Comparison of ENCODE assay signal across 8 cellular contexts in the genomic region with DNA sequence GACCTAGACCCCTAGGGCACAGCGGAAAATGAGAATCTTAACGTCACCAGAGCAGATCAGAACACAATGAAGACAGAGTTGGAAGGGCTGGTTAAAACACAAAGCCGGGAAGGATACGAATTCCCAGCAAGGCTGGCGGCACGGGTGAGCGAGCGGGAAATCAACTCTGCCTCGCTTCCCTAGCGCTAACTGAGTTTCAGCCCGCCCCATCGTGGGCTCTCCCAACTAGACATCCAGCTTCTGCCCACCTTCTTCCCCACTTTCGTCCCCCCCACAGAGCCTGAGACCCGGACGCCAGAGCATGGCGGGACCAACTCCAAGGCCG. TPM values are rescaled to one million over a fixed set of nuclear protein-coding genes. Genes with fewer than 3 reads are reported as not detected.
DNase-seq lines count a peak whose midpoint lies in the region; ATAC-seq, FAIRE-seq and TF ChIP-seq lines count a peak whose summit lies in the region.

No MANE protein-coding gene starts in this region.

- no peak for TF ChIP-seq CTCF in pancreas (IDR thresholded peaks at IDR 0.05)

- H3K9me3 ChIP-seq in ES-I3 (ENCODE audit: control insufficient read depth, insufficient read depth, low read length): peaks cover 5% of the 10 kb centered on the region; the same call in 1 of the 2 replicates
- H3K9me3 ChIP-seq in pancreas: no peaks in the 10 kb centered on the region

- H3K27me3 ChIP-seq in pancreas: no peaks in the 10 kb centered on the region

- H3K9ac ChIP-seq in ES-I3 (ENCODE audit: low read depth, low read length): peak overlapping the region; percentile 96

- peaks cover 7% of the 10 kb centered on the region for H3K36me3 ChIP-seq in ES-I3 (ENCODE audit: insufficient read depth, low read length)
- H3K36me3 ChIP-seq in pancreas: no peaks in the 10 kb centered on the region

- DNase-seq in OCI-M1 (lab: John Stamatoyannopoulos, UW) (peak; percentile 59), pancreas (no peak), Kasumi-1 (lab: John Stamatoyannopoulos, UW) (no peak), AML-193 (lab: John Stamatoyannopoulos, UW) (no peak)
- DNase-seq in stimulated activated CD4-positive, alpha-beta T cell treated with anti-CD3 and anti-CD28 coated beads, Interleukin-4, amount 100 ng/mL, for 1 hour: no peak

- ATAC-seq in esophagus mucosa (peak; percentile 5), pancreas (peak in 1 of 4 donors; percentile 17), GM18867 (IDR thresholded peaks at IDR 0.05; ENCODE audit: unreplicated experiment) (no peak)

- FAIRE-seq in pancreas (lab: Jason Lieb, UNC): no peak

- peak overlapping the region; percentile 74 to 95 (median 80) for H3K27ac ChIP-seq in pancreas

- WGBS in pancreas, 2 donors: 0% methylated on average over 17 of the region's 17 CpGs

- H3K4me3 ChIP-seq in pancreas: peak overlapping the region; percentile 35 to 89 (median 62)

- peaks cover 5% of the 10 kb centered on the region; the same call in 1 of the 2 replicates for H3K4me1 ChIP-seq in ES-I3 (ENCODE audit: insufficient read depth, low read length)
- H3K4me1 ChIP-seq in pancreas: peaks cover 16 to 25% (median 20%) of the 10 kb centered on the region in 3 donors

- intact Hi-C loops in pancreas (cut with DNase I): no loop called here

RNA-seq across cellular contexts. Expression of a gene that starts 0.4 kb away (rescaled TPM):
- total RNA-seq in esophagus mucosa (17.9 TPM), pancreas (10 to 100 TPM in 5 of 6 donors, 1 to 10 TPM in 1; 7.7 to 21.2 (median 17.2) TPM)
- 1 to 10 TPM; 3.7 to 6.4 TPM for polyA plus RNA-seq in pancreas

RNA-seq across cellular contexts. Expression of a gene that starts 34.1 kb away (rescaled TPM):
- total RNA-seq in esophagus mucosa (23.3 TPM), pancreas (10 to 100 TPM in 5 of 6 donors, 1 to 10 TPM in 1; 6.2 to 16.5 (median 12.1) TPM)
- 10 to 100 TPM; 12.5 to 24.4 TPM for polyA plus RNA-seq in pancreas
